In the genomic region with DNA sequence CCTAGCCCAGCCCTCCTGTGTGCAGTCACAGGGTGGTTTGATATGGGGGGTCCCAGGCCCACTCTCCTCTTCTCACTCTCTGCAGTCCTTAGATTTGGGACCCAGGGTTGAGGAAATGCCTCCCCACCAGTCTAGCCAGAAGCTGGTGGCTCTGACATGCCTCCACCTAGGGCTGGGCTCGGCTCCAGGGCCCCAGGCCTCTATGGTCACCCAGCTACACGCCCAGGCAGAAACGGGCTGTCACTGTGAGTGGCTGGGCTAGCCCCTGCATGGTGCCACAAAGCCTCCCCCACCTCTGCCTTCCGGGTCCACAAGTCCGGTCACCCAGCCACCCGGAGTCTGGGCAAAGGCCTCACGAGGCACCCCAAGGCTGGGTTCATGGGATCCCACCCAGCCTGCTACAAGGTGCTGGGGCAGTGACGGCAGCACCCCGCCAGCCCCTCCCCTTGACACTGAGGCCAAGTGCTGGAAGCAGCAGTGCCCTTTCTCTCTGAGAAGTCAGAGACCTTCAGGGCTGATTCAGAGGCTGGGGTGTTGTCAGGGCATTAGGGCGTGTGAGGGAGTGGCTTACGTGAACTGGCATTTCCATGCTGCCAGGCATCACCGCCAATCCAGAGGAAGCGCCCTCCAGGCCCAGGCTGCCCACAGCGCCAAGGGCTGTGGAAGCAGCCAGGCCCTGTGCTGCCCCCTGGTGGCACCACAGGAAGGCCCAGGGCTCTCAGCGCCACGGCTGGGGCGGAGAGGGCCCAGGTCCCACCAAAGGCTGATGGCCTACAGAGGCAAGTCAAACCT, we compare ENCODE assay signal across 2 cellular contexts.
TF ChIP-seq lines count a peak whose summit lies in the region.

No MANE protein-coding gene starts in this region.

TF ChIP-seq in GM23338, 12 proteins besides CTCF, POLR2A, EP300 and RAD21:
- TF ChIP-seq POLR2AphosphoS5 (IDR thresholded peaks at IDR 0.05; ENCODE audit: low read depth) = 0 out of 2 replicates have a peak, but pooled peaks have one; percentile 6
- TF ChIP-seq JUNB (IDR thresholded peaks at IDR 0.05; ENCODE audit: unreplicated experiment) = no peak

TF ChIP-seq in K562, 482 proteins besides CTCF, POLR2A, EP300 and RAD21 (continues in another document):
- no peak for TF ChIP-seq MAFF (IDR thresholded peaks at IDR 0.05; ENCODE audit: low read length)
- TF ChIP-seq ZNF644 (tag; IDR thresholded peaks at IDR 0.05; ENCODE audit: low read depth) = no peak
- TF ChIP-seq THRAP3 (IDR thresholded peaks at IDR 0.05; ENCODE audit: borderline replicate concordance) = no peak
- TF ChIP-seq TSC22D4 (tag; IDR thresholded peaks at IDR 0.05) = no peak
- TF ChIP-seq HMG20B (CRISPR knock-in tag; IDR thresholded peaks at IDR 0.05) = no peak
- TF ChIP-seq ZNF407 (IDR thresholded peaks at IDR 0.05; ENCODE audit: low read depth) = no peak
- TF ChIP-seq SAFB2 (IDR thresholded peaks at IDR 0.05; ENCODE audit: borderline replicate concordance, low read depth, low read length, severe bottlenecking) = no peak
- TF ChIP-seq RBM15 (IDR thresholded peaks at IDR 0.05; ENCODE audit: insufficient read depth, low read length) = no peak
- TF ChIP-seq PML (IDR thresholded peaks at IDR 0.05; ENCODE audit: low read length) = 0 out of 2 replicates have a peak, but pooled peaks have one; percentile 28
- no peak for TF ChIP-seq CCNT2 (IDR thresholded peaks at IDR 0.05; ENCODE audit: borderline replicate concordance, extremely low read depth, insufficient read length, low read depth, low read length)
- no peak for TF ChIP-seq ZFP91 (CRISPR knock-in tag; IDR thresholded peaks at IDR 0.05)
- no peak for TF ChIP-seq ELK1 (CRISPR knock-in tag; IDR thresholded peaks at IDR 0.05)
- TF ChIP-seq MAFK (IDR thresholded peaks at IDR 0.05; ENCODE audit: low read length) = no peak
- TF ChIP-seq TCF7 (IDR thresholded peaks at IDR 0.05; ENCODE audit: borderline replicate concordance) = no peak
- peak; percentile 64 for TF ChIP-seq RBFOX2 (IDR thresholded peaks at IDR 0.05; ENCODE audit: low read depth, low read length)
- no peak for TF ChIP-seq HOMEZ (CRISPR knock-in tag; IDR thresholded peaks at IDR 0.05)
- TF ChIP-seq YY1 (IDR thresholded peaks at IDR 0.05; ENCODE audit: borderline replicate concordance in 1 of 3, control insufficient read depth in 1 of 3, extremely low read depth in 1 of 3, insufficient read depth in 3 of 3, insufficient read length in 1 of 3, insufficient replicate concordance in 2 of 3, low read depth in 1 of 3, low read length in 2 of 3) = peak in 1 of 3 experiments; percentile 51
- no peak for TF ChIP-seq ARID1B (IDR thresholded peaks at IDR 0.05)
- no peak for TF ChIP-seq OTX1 (CRISPR knock-in tag; IDR thresholded peaks at IDR 0.05)
- TF ChIP-seq STAT6 (CRISPR knock-in tag; IDR thresholded peaks at IDR 0.05) = no peak
- no peak for TF ChIP-seq PRDM10 (IDR thresholded peaks at IDR 0.05; ENCODE audit: partially characterized antibody)
- no peak for TF ChIP-seq ZNF79 (CRISPR knock-in tag; IDR thresholded peaks at IDR 0.05; ENCODE audit: low read depth)
- TF ChIP-seq RFX7 (CRISPR knock-in tag; IDR thresholded peaks at IDR 0.05) = no peak
- TF ChIP-seq, protein P1, sequence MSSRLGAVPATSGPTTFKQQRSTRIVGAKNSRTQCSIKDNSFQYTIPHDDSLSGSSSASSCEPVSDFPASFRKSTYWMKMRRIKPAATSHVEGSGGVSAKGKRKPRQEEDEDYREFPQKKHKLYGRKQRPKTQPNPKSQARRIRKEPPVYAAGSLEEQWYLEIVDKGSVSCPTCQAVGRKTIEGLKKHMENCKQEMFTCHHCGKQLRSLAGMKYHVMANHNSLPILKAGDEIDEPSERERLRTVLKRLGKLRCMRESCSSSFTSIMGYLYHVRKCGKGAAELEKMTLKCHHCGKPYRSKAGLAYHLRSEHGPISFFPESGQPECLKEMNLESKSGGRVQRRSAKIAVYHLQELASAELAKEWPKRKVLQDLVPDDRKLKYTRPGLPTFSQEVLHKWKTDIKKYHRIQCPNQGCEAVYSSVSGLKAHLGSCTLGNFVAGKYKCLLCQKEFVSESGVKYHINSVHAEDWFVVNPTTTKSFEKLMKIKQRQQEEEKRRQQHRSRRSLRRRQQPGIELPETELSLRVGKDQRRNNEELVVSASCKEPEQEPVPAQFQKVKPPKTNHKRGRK (tag; IDR thresholded peaks at IDR 0.05) = no peak
- peak; percentile 92; the same call in 1 of the 2 replicates for TF ChIP-seq HDGF (IDR thresholded peaks at IDR 0.05)
